ENCODE assay signal across 30 cellular contexts in the genomic region with DNA sequence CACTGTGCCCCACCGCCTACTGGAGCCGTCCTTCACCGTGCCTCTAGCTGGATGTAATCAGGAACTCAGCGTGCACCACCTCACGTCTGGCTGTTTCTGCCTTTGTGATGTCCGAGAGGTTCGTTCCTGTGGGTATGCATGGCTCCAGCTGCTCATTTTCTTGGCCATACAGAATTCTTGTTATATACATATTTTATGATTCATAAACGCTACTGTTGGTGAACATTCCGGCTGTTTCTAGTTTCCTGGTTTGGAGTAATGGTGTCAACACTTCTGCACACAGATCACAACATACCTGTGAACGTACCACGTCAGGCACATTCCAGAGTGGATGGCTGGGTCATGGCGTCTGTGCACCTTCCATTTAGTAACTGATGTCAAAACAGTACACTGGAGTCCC.
"Had no signal": no experiment of that assay in that cellular context is flagged by ENCODE, and none has a peak within 500 bp of the region (broad histone marks: within the 10 kb centered on the region; RNA-seq: fewer than 3 reads in every experiment).

No MANE protein-coding gene starts in this region.

- H3K27me3 ChIP-seq: brain microvascular endothelial cell, colonic mucosa, gastrocnemius medialis, heart left ventricle had no signal

- H3K4me3 ChIP-seq: colonic mucosa, gastrocnemius medialis, heart left ventricle had no signal

- DNase-seq: activated B cell treated with CpG ODN at 0.5 μM for 24 hours; activated CD4-positive, alpha-beta T cell treated with anti-CD3 and anti-CD28 coated beads for 48 hours; activated CD4-positive, alpha-beta T cell treated with anti-CD3 and anti-CD28 coated beads, Interleukin-2, amount 50 U/mL, for 1 hour; activated CD4-positive, alpha-beta T cell treated with anti-CD3 and anti-CD28 coated beads, Interleukin-2, amount 50 U/mL, for 48 hours; activated CD8-positive, alpha-beta memory T cell treated with anti-CD3 and anti-CD28 coated beads for 24 hours; activated CD8-positive, alpha-beta T cell treated with anti-CD3 and anti-CD28 coated beads for 36 hours; activated effector memory CD4-positive, alpha-beta T cell treated with Interleukin-2 at 50 U/mL for 16 hours; activated gamma-delta T cell treated with Interleukin-2 at 50 U/mL for 16 hours; activated naive CD4-positive, alpha-beta T cell treated with anti-CD3 and anti-CD28 coated beads, Interleukin-2, amount 50 U/mL, for 16 hours; activated naive CD4-positive, alpha-beta T cell treated with Interleukin-2 at 50 U/mL for 16 hours; activated T-cell treated with anti-CD3 and anti-CD28 coated beads, Interleukin-2, amount 50 U/mL, for 4 hours; amniotic stem cell; anterior cingulate cortex; brain microvascular endothelial cell; central memory CD4-positive, alpha-beta T cell; cerebellar nuclear complex; colonic mucosa; effector CD8-positive, alpha-beta T cell; foreskin fibroblast; gastrocnemius medialis; glutamatergic neuron; heart left ventricle; T-helper 1 cell; T-helper 17 cell; T1000; WERI-Rb-1 had no signal

- H3K27ac ChIP-seq: brain microvascular endothelial cell, colonic mucosa, epithelial cell of prostate, gastrocnemius medialis, heart left ventricle, WERI-Rb-1 had no signal

- H3K36me3 ChIP-seq: colonic mucosa had no signal

- H3K4me1 ChIP-seq: colonic mucosa, gastrocnemius medialis had no signal

- H3K9me3 ChIP-seq: colonic mucosa, gastrocnemius medialis, heart left ventricle had no signal

- FAIRE-seq: astrocyte, endometrium, endothelial cell of umbilical vein had no signal
